ENCODE assay signal across 11 cellular contexts in genomic region chr4:125323547-125324100, GRCh38. TPM values are rescaled to one million over a fixed set of nuclear protein-coding genes. Genes with fewer than 3 reads are reported as not detected.
DNase-seq lines count a peak whose midpoint lies in the region; ATAC-seq and TF ChIP-seq lines count a peak whose summit lies in the region.
"Had no signal": no experiment of that assay in that cellular context is flagged by ENCODE, and none has a peak within 500 bp of the region (broad histone marks: within the 10 kb centered on the region; RNA-seq: fewer than 3 reads in every experiment).

No MANE protein-coding gene starts in this region.

- ATAC-seq in GM18873 (IDR thresholded peaks at IDR 0.05; ENCODE audit: low FRiP score, unreplicated experiment) = no peak

- no peak overlapping the region for H3K27ac Mint-ChIP-seq in neural crest cell (ENCODE audit: unreplicated experiment)
- H3K27ac Mint-ChIP-seq: stimulated activated naive CD8-positive, alpha-beta T cell treated with anti-CD3 and anti-CD28 coated beads, Interleukin-15, Interleukin-2, amounts not matched to agents 100 ng/mL and 50 ng/mL, for 24 hours had no signal

- H3K27me3 Mint-ChIP-seq in neural crest cell (ENCODE audit: low read depth) = no peaks in the 10 kb centered on the region

- no peak for TF ChIP-seq CTCF in neural crest cell (conservative IDR thresholded peaks at IDR 0.05)

- peaks cover 23% of the 10 kb centered on the region for H3K36me3 Mint-ChIP-seq in neural crest cell (ENCODE audit: low read depth)

- peak overlapping the region; percentile 86 for H3K4me3 Mint-ChIP-seq in neural crest cell
- H3K4me3 Mint-ChIP-seq: stimulated activated naive CD8-positive, alpha-beta T cell treated with anti-CD3 and anti-CD28 coated beads, Interleukin-15, Interleukin-2, amounts not matched to agents 100 ng/mL and 50 ng/mL, for 24 hours had no signal

- DNase-seq in AG08396 (ENCODE audit: low spot score) (peak; percentile 60), RPMI8226 (peak; percentile 28), fibroblast of peridontal ligament (ENCODE audit: extremely low read depth) (peak; percentile 60), neural crest cell (ENCODE audit: low read depth, low spot score) (no peak), NCI-H510A treated with DMSO at 0.1 percent for 48 hours (lab: John Stamatoyannopoulos, UW) (no peak), GM19238 (ENCODE audit: insufficient read length, low spot score) (no peak), UCSD-AML1 (lab: John Stamatoyannopoulos, UW; ENCODE audit: unreplicated experiment) (no peak)
- DNase-seq: Karpas-422, SHP77 treated with DMSO at 0.1 percent for 48 hours had no signal

- H3K4me1 Mint-ChIP-seq in neural crest cell = peaks cover 50% of the 10 kb centered on the region

- no peaks in the 10 kb centered on the region for H3K9me3 Mint-ChIP-seq in neural crest cell
- H3K9me3 Mint-ChIP-seq: stimulated activated naive CD8-positive, alpha-beta T cell treated with anti-CD3 and anti-CD28 coated beads, Interleukin-15, Interleukin-2, amounts not matched to agents 100 ng/mL and 50 ng/mL, for 24 hours had no signal

RNA-seq across cellular contexts. Expression of gene FAT4, which starts 8.9 kb away (rescaled TPM):
- 26.0 and 26.6 TPM in 2 replicates for total RNA-seq in neural crest cell

Comparison
In these comparisons a context has a peak if more than half of its experiments do, and no peak if none do; other contexts are left out.
1. DNase-seq: peak in AG08396 (single experiment), RPMI8226 (single experiment) and fibroblast of peridontal ligament (single experiment); none in neural crest cell (single experiment), NCI-H510A treated with DMSO at 0.1 percent for 48 hours (single experiment), GM19238 (single experiment) and UCSD-AML1 (single experiment).